1 cellular context compared by ENCODE assay signal in the genomic region with DNA sequence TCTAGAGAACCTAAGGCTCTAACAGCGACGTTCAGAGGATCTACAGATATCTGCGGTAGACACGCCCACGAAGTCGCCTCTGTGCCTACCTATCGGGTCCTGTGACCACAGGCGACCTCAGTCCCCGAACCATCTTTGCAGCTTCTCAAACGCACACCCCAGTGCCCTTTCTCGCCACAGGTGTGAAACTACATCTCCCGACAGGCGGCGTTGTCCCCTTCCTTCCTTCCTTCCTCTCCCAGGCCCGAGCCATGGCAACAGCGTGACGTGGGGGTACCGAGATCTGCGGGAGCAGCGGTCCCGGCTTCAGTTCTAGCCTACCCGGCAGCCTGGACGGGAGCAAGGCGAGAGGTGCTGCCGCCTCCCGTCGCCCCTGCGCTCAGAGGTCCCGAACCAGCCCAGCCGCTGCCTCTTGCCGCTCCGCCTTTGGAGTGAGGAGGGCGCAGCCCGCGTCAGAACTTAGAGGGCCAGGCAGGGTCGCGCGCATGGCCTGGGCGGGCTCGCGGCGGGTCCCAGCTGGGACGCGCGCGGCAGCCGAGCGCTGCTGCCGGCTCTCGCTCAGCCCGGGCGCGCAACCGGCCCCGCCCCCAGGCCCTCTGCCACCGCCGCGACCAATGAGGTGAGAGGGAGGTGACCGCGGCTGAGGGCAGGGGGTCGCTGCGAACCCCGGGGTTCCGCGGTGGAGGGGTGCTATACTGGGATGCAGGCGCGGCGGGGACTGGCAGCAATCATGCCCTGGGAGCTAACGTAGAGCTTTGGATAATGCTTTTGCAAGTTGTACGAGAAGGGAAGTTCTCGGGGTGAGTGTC.
TF ChIP-seq lines count a peak whose summit lies in the region.

A gene (plus strand): TSS at position 309 of the 809 bp plus-strand sequence. CDS start 177 bp downstream, at position 486.

TF ChIP-seq in HepG2, 621 proteins besides CTCF, POLR2A, EP300 and RAD21 (continued from another document and continues in another):
- TF ChIP-seq, protein P1, sequence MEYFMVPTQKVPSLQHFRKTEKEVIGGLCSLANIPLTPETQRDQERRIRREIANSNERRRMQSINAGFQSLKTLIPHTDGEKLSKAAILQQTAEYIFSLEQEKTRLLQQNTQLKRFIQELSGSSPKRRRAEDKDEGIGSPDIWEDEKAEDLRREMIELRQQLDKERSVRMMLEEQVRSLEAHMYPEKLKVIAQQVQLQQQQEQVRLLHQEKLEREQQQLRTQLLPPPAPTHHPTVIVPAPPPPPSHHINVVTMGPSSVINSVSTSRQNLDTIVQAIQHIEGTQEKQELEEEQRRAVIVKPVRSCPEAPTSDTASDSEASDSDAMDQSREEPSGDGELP (IDR thresholded peaks at IDR 0.05; ENCODE audit: borderline replicate concordance, low read depth), result peak; percentile 84; the same call in 1 of the 2 replicates
- TF ChIP-seq CREM (IDR thresholded peaks at IDR 0.05), result peak; percentile 76
- TF ChIP-seq CREM (CRISPR knock-in tag; IDR thresholded peaks at IDR 0.05), result no peak
- TF ChIP-seq, protein P2, sequence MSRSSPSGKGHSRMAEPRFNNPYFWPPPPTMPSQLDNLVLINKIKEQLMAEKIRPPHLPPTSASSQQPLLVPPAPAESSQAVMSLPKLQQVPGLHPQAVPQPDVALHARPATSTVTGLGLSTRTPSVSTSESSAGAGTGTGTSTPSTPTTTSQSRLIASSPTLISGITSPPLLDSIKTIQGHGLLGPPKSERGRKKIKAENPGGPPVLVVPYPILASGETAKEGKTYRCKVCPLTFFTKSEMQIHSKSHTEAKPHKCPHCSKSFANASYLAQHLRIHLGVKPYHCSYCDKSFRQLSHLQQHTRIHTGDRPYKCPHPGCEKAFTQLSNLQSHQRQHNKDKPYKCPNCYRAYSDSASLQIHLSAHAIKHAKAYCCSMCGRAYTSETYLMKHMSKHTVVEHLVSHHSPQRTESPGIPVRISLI (CRISPR knock-in tag; IDR thresholded peaks at IDR 0.05; ENCODE audit: borderline replicate concordance), result peak; percentile 37; the same call in 1 of the 2 replicates
- peak; percentile 2; the same call in 1 of the 2 replicates for TF ChIP-seq SATB2 (CRISPR knock-in tag; IDR thresholded peaks at IDR 0.05)
- TF ChIP-seq BHLHE40 (IDR thresholded peaks at IDR 0.05; ENCODE audit: low read length), result 0 out of 2 replicates have a peak, but pooled peaks have one; percentile 14
- TF ChIP-seq ZSCAN22 (CRISPR knock-in tag; IDR thresholded peaks at IDR 0.05), result no peak
- peak; percentile 79 for TF ChIP-seq ZNF501 (CRISPR knock-in tag; IDR thresholded peaks at IDR 0.05)
- TF ChIP-seq RARA (CRISPR knock-in tag; IDR thresholded peaks at IDR 0.05), result peak; percentile 25; the same call in 1 of the 2 replicates
- TF ChIP-seq, protein P3, sequence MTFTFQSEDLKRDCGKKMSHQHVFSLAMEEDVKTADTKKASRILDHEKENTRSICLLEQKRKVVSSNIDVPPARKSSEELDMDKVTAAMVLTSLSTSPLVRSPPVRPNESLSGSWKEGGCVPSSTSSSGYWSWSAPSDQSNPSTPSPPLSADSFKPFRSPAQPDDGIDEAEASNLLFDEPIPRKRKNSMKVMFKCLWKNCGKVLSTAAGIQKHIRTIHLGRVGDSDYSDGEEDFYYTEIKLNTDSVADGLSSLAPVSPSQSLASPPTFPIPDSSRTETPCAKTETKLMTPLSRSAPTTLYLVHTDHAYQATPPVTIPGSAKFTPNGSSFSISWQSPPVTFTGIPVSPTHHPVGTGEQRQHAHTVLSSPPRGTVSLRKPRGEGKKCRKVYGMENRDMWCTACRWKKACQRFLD (CRISPR knock-in tag; IDR thresholded peaks at IDR 0.05; ENCODE audit: borderline replicate concordance), result no peak
- TF ChIP-seq CHD2 (IDR thresholded peaks at IDR 0.05; ENCODE audit: low read depth, low read length), result peak; percentile 52
- TF ChIP-seq TARDBP (CRISPR knock-in tag; IDR thresholded peaks at IDR 0.05), result peak; percentile 86
- TF ChIP-seq, protein P4, sequence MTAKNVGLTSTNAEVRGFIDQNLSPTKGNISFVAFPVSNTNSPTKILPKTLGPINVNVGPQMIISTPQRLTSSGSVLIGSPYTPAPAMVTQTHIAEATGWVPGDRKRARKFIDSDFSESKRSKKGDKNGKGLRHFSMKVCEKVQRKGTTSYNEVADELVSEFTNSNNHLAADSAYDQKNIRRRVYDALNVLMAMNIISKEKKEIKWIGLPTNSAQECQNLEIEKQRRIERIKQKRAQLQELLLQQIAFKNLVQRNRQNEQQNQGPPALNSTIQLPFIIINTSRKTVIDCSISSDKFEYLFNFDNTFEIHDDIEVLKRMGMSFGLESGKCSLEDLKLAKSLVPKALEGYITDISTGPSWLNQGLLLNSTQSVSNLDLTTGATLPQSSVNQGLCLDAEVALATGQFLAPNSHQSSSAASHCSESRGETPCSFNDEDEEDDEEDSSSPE (CRISPR knock-in tag; IDR thresholded peaks at IDR 0.05), result peak; percentile 74
- peak; percentile 25; the same call in 1 of the 2 replicates for TF ChIP-seq NFKB2 (CRISPR knock-in tag; IDR thresholded peaks at IDR 0.05; ENCODE audit: borderline replicate concordance)
- peak; percentile 65; the same call in 1 of the 2 replicates for TF ChIP-seq ZNF292 (CRISPR knock-in tag; IDR thresholded peaks at IDR 0.05; ENCODE audit: borderline replicate concordance, low read depth)
- TF ChIP-seq SOX13 (IDR thresholded peaks at IDR 0.05), result no peak
- TF ChIP-seq SOX13 (CRISPR knock-in tag; conservative IDR thresholded peaks at IDR 0.05 in 1 of 2, IDR thresholded peaks at IDR 0.05 in 1 of 2), result peak in 1 of 2 experiments; percentile 9; a peak in 1 of 4 replicates
- TF ChIP-seq, protein P5, sequence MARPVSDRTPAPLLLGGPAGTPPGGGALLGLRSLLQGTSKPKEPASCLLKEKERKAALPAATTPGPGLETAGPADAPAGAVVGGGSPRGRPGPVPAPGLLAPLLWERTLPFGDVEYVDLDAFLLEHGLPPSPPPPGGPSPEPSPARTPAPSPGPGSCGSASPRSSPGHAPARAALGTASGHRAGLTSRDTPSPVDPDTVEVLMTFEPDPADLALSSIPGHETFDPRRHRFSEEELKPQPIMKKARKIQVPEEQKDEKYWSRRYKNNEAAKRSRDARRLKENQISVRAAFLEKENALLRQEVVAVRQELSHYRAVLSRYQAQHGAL (CRISPR knock-in tag; IDR thresholded peaks at IDR 0.05; ENCODE audit: not compliant biosample characterization), result no peak
- peak in 1 of 2 experiments; percentile 80; a peak in 2 of 4 replicates for TF ChIP-seq KLF16 (CRISPR knock-in tag; IDR thresholded peaks at IDR 0.05)
- TF ChIP-seq, protein P6, sequence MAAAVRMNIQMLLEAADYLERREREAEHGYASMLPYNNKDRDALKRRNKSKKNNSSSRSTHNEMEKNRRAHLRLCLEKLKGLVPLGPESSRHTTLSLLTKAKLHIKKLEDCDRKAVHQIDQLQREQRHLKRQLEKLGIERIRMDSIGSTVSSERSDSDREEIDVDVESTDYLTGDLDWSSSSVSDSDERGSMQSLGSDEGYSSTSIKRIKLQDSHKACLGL (CRISPR knock-in tag; IDR thresholded peaks at IDR 0.05), result peak; percentile 67; the same call in 1 of the 2 replicates
- TF ChIP-seq, protein P7, sequence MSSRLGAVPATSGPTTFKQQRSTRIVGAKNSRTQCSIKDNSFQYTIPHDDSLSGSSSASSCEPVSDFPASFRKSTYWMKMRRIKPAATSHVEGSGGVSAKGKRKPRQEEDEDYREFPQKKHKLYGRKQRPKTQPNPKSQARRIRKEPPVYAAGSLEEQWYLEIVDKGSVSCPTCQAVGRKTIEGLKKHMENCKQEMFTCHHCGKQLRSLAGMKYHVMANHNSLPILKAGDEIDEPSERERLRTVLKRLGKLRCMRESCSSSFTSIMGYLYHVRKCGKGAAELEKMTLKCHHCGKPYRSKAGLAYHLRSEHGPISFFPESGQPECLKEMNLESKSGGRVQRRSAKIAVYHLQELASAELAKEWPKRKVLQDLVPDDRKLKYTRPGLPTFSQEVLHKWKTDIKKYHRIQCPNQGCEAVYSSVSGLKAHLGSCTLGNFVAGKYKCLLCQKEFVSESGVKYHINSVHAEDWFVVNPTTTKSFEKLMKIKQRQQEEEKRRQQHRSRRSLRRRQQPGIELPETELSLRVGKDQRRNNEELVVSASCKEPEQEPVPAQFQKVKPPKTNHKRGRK (CRISPR knock-in tag; IDR thresholded peaks at IDR 0.05), result no peak
- TF ChIP-seq MXD4 (CRISPR knock-in tag; IDR thresholded peaks at IDR 0.05), result peak; percentile 90
- TF ChIP-seq POLR2G (IDR thresholded peaks at IDR 0.05; ENCODE audit: low read depth, low read length), result peak; percentile 93
- TF ChIP-seq, protein P8, sequence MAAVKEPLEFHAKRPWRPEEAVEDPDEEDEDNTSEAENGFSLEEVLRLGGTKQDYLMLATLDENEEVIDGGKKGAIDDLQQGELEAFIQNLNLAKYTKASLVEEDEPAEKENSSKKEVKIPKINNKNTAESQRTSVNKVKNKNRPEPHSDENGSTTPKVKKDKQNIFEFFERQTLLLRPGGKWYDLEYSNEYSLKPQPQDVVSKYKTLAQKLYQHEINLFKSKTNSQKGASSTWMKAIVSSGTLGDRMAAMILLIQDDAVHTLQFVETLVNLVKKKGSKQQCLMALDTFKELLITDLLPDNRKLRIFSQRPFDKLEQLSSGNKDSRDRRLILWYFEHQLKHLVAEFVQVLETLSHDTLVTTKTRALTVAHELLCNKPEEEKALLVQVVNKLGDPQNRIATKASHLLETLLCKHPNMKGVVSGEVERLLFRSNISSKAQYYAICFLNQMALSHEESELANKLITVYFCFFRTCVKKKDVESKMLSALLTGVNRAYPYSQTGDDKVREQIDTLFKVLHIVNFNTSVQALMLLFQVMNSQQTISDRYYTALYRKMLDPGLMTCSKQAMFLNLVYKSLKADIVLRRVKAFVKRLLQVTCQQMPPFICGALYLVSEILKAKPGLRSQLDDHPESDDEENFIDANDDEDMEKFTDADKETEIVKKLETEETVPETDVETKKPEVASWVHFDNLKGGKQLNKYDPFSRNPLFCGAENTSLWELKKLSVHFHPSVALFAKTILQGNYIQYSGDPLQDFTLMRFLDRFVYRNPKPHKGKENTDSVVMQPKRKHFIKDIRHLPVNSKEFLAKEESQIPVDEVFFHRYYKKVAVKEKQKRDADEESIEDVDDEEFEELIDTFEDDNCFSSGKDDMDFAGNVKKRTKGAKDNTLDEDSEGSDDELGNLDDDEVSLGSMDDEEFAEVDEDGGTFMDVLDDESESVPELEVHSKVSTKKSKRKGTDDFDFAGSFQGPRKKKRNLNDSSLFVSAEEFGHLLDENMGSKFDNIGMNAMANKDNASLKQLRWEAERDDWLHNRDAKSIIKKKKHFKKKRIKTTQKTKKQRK (IDR thresholded peaks at IDR 0.05; ENCODE audit: low read length), result no peak
- peak; percentile 69; the same call in 1 of the 2 replicates for TF ChIP-seq KDM5B (CRISPR knock-in tag; IDR thresholded peaks at IDR 0.05; ENCODE audit: borderline replicate concordance)
- TF ChIP-seq, protein P9, sequence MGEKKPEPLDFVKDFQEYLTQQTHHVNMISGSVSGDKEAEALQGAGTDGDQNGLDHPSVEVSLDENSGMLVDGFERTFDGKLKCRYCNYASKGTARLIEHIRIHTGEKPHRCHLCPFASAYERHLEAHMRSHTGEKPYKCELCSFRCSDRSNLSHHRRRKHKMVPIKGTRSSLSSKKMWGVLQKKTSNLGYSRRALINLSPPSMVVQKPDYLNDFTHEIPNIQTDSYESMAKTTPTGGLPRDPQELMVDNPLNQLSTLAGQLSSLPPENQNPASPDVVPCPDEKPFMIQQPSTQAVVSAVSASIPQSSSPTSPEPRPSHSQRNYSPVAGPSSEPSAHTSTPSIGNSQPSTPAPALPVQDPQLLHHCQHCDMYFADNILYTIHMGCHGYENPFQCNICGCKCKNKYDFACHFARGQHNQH (CRISPR knock-in tag; IDR thresholded peaks at IDR 0.05), result peak; percentile 77; the same call in 1 of the 2 replicates
- no peak; the same call in 1 of the 2 replicates for TF ChIP-seq ZIK1 (CRISPR knock-in tag; IDR thresholded peaks at IDR 0.05; ENCODE audit: borderline replicate concordance, low read depth)
- TF ChIP-seq HNF4A (CRISPR knock-in tag; IDR thresholded peaks at IDR 0.05), result no peak
- no peak for TF ChIP-seq NR2F6 (IDR thresholded peaks at IDR 0.05)
- peak; percentile 58; the same call in 1 of the 2 replicates for TF ChIP-seq NR2F6 (CRISPR knock-in tag; IDR thresholded peaks at IDR 0.05)
- peak; percentile 86 for TF ChIP-seq SALL1 (CRISPR knock-in tag; IDR thresholded peaks at IDR 0.05)
- no peak for TF ChIP-seq DPF2 (CRISPR knock-in tag; IDR thresholded peaks at IDR 0.05; ENCODE audit: borderline replicate concordance, low read depth)
- TF ChIP-seq, protein P10, sequence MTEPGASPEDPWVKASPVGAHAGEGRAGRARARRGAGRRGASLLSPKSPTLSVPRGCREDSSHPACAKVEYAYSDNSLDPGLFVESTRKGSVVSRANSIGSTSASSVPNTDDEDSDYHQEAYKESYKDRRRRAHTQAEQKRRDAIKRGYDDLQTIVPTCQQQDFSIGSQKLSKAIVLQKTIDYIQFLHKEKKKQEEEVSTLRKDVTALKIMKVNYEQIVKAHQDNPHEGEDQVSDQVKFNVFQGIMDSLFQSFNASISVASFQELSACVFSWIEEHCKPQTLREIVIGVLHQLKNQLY (CRISPR knock-in tag; IDR thresholded peaks at IDR 0.05), result 0 out of 2 replicates have a peak, but pooled peaks have one; percentile 39
- peak; percentile 95 for TF ChIP-seq PHF8 (CRISPR knock-in tag; IDR thresholded peaks at IDR 0.05)
- peak; percentile 59; the same call in 1 of the 2 replicates for TF ChIP-seq SP4 (CRISPR knock-in tag; IDR thresholded peaks at IDR 0.05)
- peak; percentile 90 for TF ChIP-seq ZNF143 (CRISPR knock-in tag; IDR thresholded peaks at IDR 0.05)
- no peak for TF ChIP-seq ZNF460 (CRISPR knock-in tag; IDR thresholded peaks at IDR 0.05; ENCODE audit: borderline replicate concordance)
- TF ChIP-seq, protein P11, sequence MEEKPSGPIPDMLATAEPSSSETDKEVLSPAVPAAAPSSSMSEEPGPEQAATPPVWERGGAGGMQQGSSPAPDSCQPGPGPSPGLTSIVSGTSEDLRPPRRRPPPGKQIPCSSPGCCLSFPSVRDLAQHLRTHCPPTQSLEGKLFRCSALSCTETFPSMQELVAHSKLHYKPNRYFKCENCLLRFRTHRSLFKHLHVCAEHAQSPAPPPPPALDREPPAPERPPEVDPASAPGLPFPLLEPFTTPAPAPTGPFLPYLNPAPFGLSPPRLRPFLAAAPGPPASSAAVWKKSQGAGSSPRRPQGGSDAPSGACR (CRISPR knock-in tag; IDR thresholded peaks at IDR 0.05), result peak; percentile 83; the same call in 1 of the 2 replicates
- peak; percentile 47; the same call in 1 of the 2 replicates for TF ChIP-seq FOXO1 (CRISPR knock-in tag; IDR thresholded peaks at IDR 0.05)
- peak; percentile 98 for TF ChIP-seq TBX2 (CRISPR knock-in tag; IDR thresholded peaks at IDR 0.05; ENCODE audit: borderline replicate concordance)
- TF ChIP-seq ZNF331 (CRISPR knock-in tag; IDR thresholded peaks at IDR 0.05), result peak; percentile 64; the same call in 1 of the 2 replicates
- TF ChIP-seq ZNF713 (CRISPR knock-in tag; IDR thresholded peaks at IDR 0.05), result peak; percentile 85; the same call in 1 of the 2 replicates
- TF ChIP-seq DMAP1 (CRISPR knock-in tag; IDR thresholded peaks at IDR 0.05), result peak; percentile 57
- TF ChIP-seq IRX3 (CRISPR knock-in tag; IDR thresholded peaks at IDR 0.05; ENCODE audit: borderline replicate concordance, low read depth), result peak; percentile 90; the same call in 1 of the 2 replicates
